ENCODE assay signal across 9 cellular contexts in genomic region chr1:201535046-201535777, GRCh38. TPM values are rescaled to one million over a fixed set of nuclear protein-coding genes. Genes with fewer than 3 reads are reported as not detected.
A peak's percentile ranks its signal among the peaks of the same experiment; 100 is the strongest.
DNase-seq lines count a peak whose midpoint lies in the region; ATAC-seq and TF ChIP-seq lines count a peak whose summit lies in the region.
"Had no signal": no experiment of that assay in that cellular context is flagged by ENCODE, and none has a peak within 500 bp of the region (broad histone marks: within the 10 kb centered on the region; RNA-seq: fewer than 3 reads in every experiment).

No MANE protein-coding gene starts in this region.

- H3K4me3 Mint-ChIP-seq in brain = peak overlapping the region in 3 of 5 experiments; percentile 3 to 18 (median 12)
- H3K4me3 Mint-ChIP-seq: activated naive CD8-positive, alpha-beta T cell treated with anti-CD3 and anti-CD28 coated beads, Interleukin-2, amount 10 ng/mL, durations not matched to agents 7 days and 5 days had no signal

- H3K36me3 Mint-ChIP-seq in brain = no peaks in the 10 kb centered on the region
- H3K36me3 Mint-ChIP-seq: activated naive CD8-positive, alpha-beta T cell treated with anti-CD3 and anti-CD28 coated beads, Interleukin-2, amount 10 ng/mL, durations not matched to agents 7 days and 5 days had no signal

- peak overlapping the region; percentile 35; the same call in 1 of the 2 replicates for H3K27ac ChIP-seq in BLaER1

- TF ChIP-seq CTCF in brain (conservative IDR thresholded peaks at IDR 0.05) = no peak

- no peaks in the 10 kb centered on the region for H4K20me1 ChIP-seq in BLaER1

- no peak overlapping the region for H3K9ac ChIP-seq in BLaER1

- no peak overlapping the region for H3K4me3 ChIP-seq in BLaER1
- no peak overlapping the region for H3K4me3 ChIP-seq in H7 (ENCODE audit: insufficient read depth, low read depth, low read length)

- ATAC-seq in GM18867 (IDR thresholded peaks at IDR 0.05; ENCODE audit: unreplicated experiment) (no peak), GM21786 (IDR thresholded peaks at IDR 0.05; ENCODE audit: unreplicated experiment) (no peak)

- peaks cover 65% of the 10 kb centered on the region for H3K27me3 Mint-ChIP-seq in brain

- peak overlapping the region; percentile 69 for H3K4me2 ChIP-seq in BLaER1

- peaks cover 0 to 8% (median 0%) of the 10 kb centered on the region in 5 experiments for H3K9me3 Mint-ChIP-seq in brain
- H3K9me3 Mint-ChIP-seq: activated naive CD8-positive, alpha-beta T cell treated with anti-CD3 and anti-CD28 coated beads, Interleukin-2, amount 10 ng/mL, durations not matched to agents 7 days and 5 days had no signal

- H3K36me3 ChIP-seq in BLaER1 = no peaks in the 10 kb centered on the region
- no peaks in the 10 kb centered on the region for H3K36me3 ChIP-seq in H7 (replicated peaks; ENCODE audit: control insufficient read depth, insufficient read depth, low read length)

- peak overlapping the region in 3 of 5 experiments; percentile 11 to 56 (median 38) for H3K27ac Mint-ChIP-seq in brain
- H3K27ac Mint-ChIP-seq: activated naive CD8-positive, alpha-beta T cell treated with anti-CD3 and anti-CD28 coated beads, Interleukin-2, amount 10 ng/mL, durations not matched to agents 7 days and 5 days had no signal

- peaks cover 91% of the 10 kb centered on the region for H3K4me1 ChIP-seq in BLaER1

- H3K4me1 Mint-ChIP-seq in brain = peaks cover 72% of the 10 kb centered on the region

- DNase-seq in LHCN-M2 (ENCODE audit: low read depth) = peak; percentile 68
- peak; percentile 34 for DNase-seq in myocyte (ENCODE audit: low read depth)
- no peak for DNase-seq in H7
- DNase-seq in putamen (ENCODE audit: low spot score) = no peak
- DNase-seq: activated naive CD8-positive, alpha-beta T cell treated with anti-CD3 and anti-CD28 coated beads, Interleukin-2, amount 10 ng/mL, durations not matched to agents 7 days and 5 days had no signal

- peaks cover 32% of the 10 kb centered on the region for H3K27me3 ChIP-seq in BLaER1
- H3K27me3 ChIP-seq in H7 (ENCODE audit: control insufficient read depth, insufficient read depth, low read length) = peaks cover 37% of the 10 kb centered on the region

- no peaks in the 10 kb centered on the region for H3K9me3 ChIP-seq in BLaER1

RNA-seq across cellular contexts. Expression of gene NAV1, which starts 3.7 kb away (rescaled TPM):
- total RNA-seq in LHCN-M2 (2014; rRNA removed) (34.7 and 35.0 TPM in 2 replicates), myocyte (30.5 and 43.3 TPM in 2 replicates)
- polyA plus RNA-seq in LHCN-M2 (2012) = 27.1 TPM
- polyA plus RNA-seq in brain (ENCODE audit: insufficient read depth, low read depth, low replicate concordance) = 55.4 TPM
- polyA plus RNA-seq in myocyte (2012) = 55.9 TPM
- total RNA-seq in H7 (2014; rRNA removed; shearing (Covaris generic)) = 13.2 and 16.7 TPM in 2 replicates

RNA-seq across cellular contexts. Expression of gene CSRP1, which starts 28.3 kb away (rescaled TPM):
- total RNA-seq in LHCN-M2 (2014; rRNA removed) = 336 and 492 TPM in 2 replicates
- 491 TPM for polyA plus RNA-seq in LHCN-M2 (2012)
- polyA plus RNA-seq in brain (ENCODE audit: insufficient read depth, low read depth, low replicate concordance) = 599 TPM
- total RNA-seq in myocyte = 184 and 198 TPM in 2 replicates
- 472 TPM for polyA plus RNA-seq in myocyte (2012)
- total RNA-seq in H7 (2014; rRNA removed; shearing (Covaris generic)) = 0.73 and 0.74 TPM in 2 replicates

Comparison
In these comparisons a context has a peak if more than half of its experiments do, and no peak if none do; other contexts are left out.
1. DNase-seq: peak in LHCN-M2 (single experiment) and myocyte (single experiment); none in H7 (single experiment) and putamen (single experiment).
2. RNA of gene CSRP1, which starts 28.3 kb away (total RNA-seq): 336 to 492 TPM in LHCN-M2 and 184 to 198 TPM in myocyte; 0.73 to 0.74 TPM in H7; every median in the first group is over 100 times any median in the second.